27 cellular contexts compared by ENCODE assay signal in genomic region chr11:129295746-129296145, GRCh38.
A peak's percentile ranks its signal among the peaks of the same experiment; 100 is the strongest.
DNase-seq lines count a peak whose midpoint lies in the region; ATAC-seq and TF ChIP-seq lines count a peak whose summit lies in the region.
"Had no signal": no experiment of that assay in that cellular context is flagged by ENCODE, and none has a peak within 500 bp of the region (broad histone marks: within the 10 kb centered on the region; RNA-seq: fewer than 3 reads in every experiment).

No MANE protein-coding gene starts in this region.

- H3K9me3 ChIP-seq in gastrocnemius medialis: no peaks in the 10 kb centered on the region
- H3K9me3 ChIP-seq: adrenal gland, uterus had no signal

- H3K4me3 ChIP-seq in gastrocnemius medialis: no peak overlapping the region
- H3K4me3 ChIP-seq: adrenal gland, GM12878, uterus had no signal

- DNase-seq in EH (ENCODE audit: low read depth) (peak; percentile 50), dermis microvascular lymphatic vessel endothelial cell (ENCODE audit: low read depth in 2 of 2) (peak; percentile 28 to 87), omental fat pad (ENCODE audit: low spot score) (no peak), iPS-NIHi11 (ENCODE audit: low spot score) (no peak), GF-D8 (lab: John Stamatoyannopoulos, UW) (no peak), gastrocnemius medialis (no peak)
- no peak for DNase-seq in activated CD4-positive, CD25-positive, alpha-beta regulatory T cell (lab: John Stamatoyannopoulos, UW)
- DNase-seq: activated CD4-positive, alpha-beta T cell treated with anti-CD3 and anti-CD28 coated beads, Interleukin-2, amount 10 ng/mL, durations not matched to agents 24 days and 14 days; activated gamma-delta T cell; activated T-cell treated with anti-CD3 and anti-CD28 coated beads, Interleukin-2, amount 50 U/mL, for 24 hours; adrenal gland; caudate nucleus; dermis blood vessel endothelial cell; DND-41; head of caudate nucleus; NCI-H1048; NCI-H187; NCI-H2171; NCI-H524 treated with DMSO at 0.1 percent for 48 hours; posterior cingulate gyrus; SHP77; stimulated activated CD4-positive, alpha-beta T cell treated with anti-CD3 and anti-CD28 coated beads, Interleukin-4, amount 100 ng/mL, for 24 hours; uterus had no signal

- no peak for TF ChIP-seq POLR2A in gastrocnemius medialis (IDR thresholded peaks at IDR 0.05)

- H3K27me3 ChIP-seq in gastrocnemius medialis: no peaks in the 10 kb centered on the region
- H3K27me3 ChIP-seq: adrenal gland, uterus had no signal

- intact Hi-C loops in gastrocnemius medialis (cut with DNase I; ENCODE audit: low total_unique reads): no loop called here

- H3K4me1 ChIP-seq in gastrocnemius medialis: no peaks in the 10 kb centered on the region
- H3K4me1 ChIP-seq: adrenal gland, uterus had no signal

- in situ Hi-C loops in gastrocnemius medialis (cut with MboI; ENCODE audit: low sequenced_read_pairs in 4 of 4): no loop called here

- no peak overlapping the region for H3K27ac ChIP-seq in gastrocnemius medialis
- H3K27ac ChIP-seq: adrenal gland, uterus, VCaP had no signal

- no peak for TF ChIP-seq CTCF in omental fat pad (IDR thresholded peaks at IDR 0.05)
- no peak for TF ChIP-seq CTCF in gastrocnemius medialis (IDR thresholded peaks at IDR 0.05 in 4 of 5, conservative IDR thresholded peaks at IDR 0.05 in 1 of 5)

- H3K36me3 ChIP-seq in gastrocnemius medialis: no peaks in the 10 kb centered on the region
- H3K36me3 ChIP-seq: adrenal gland, uterus had no signal

- ATAC-seq in SK-N-SH treated with all-trans-retinoic acid at 6 μM for 48 hours (peak; percentile 81), omental fat pad (ENCODE audit: low FRiP score) (peak; percentile 84), gastrocnemius medialis (no peak)
- ATAC-seq: GM12878, sciatic nerve had no signal

TF ChIP-seq in SK-N-SH treated with all-trans-retinoic acid at 6 μM for 48 hours, 23 proteins besides CTCF, POLR2A, EP300 and RAD21:
- TF ChIP-seq ISL1 (CRISPR knock-in tag; IDR thresholded peaks at IDR 0.05) (peak; percentile 77), CREB5 (CRISPR knock-in tag; IDR thresholded peaks at IDR 0.05; ENCODE audit: low read depth) (peak; percentile 55; the same call in 1 of the 2 replicates), TOX (CRISPR knock-in tag; IDR thresholded peaks at IDR 0.05; ENCODE audit: borderline replicate concordance) (no peak)

Comparison
In these comparisons a context has a peak if more than half of its experiments do, and no peak if none do; other contexts are left out.
1. DNase-seq: peak in EH (single experiment) and dermis microvascular lymphatic vessel endothelial cell (2 of 2); none in omental fat pad (single experiment), iPS-NIHi11 (single experiment), GF-D8 (single experiment), activated CD4-positive, CD25-positive, alpha-beta regulatory T cell (0 of 4) and gastrocnemius medialis (0 of 2).
2. ATAC-seq: peak in SK-N-SH treated with all-trans-retinoic acid at 6 μM for 48 hours (single experiment) and omental fat pad (single experiment); none in gastrocnemius medialis (0 of 2).